13 cellular contexts compared by ENCODE assay signal in the genomic region with DNA sequence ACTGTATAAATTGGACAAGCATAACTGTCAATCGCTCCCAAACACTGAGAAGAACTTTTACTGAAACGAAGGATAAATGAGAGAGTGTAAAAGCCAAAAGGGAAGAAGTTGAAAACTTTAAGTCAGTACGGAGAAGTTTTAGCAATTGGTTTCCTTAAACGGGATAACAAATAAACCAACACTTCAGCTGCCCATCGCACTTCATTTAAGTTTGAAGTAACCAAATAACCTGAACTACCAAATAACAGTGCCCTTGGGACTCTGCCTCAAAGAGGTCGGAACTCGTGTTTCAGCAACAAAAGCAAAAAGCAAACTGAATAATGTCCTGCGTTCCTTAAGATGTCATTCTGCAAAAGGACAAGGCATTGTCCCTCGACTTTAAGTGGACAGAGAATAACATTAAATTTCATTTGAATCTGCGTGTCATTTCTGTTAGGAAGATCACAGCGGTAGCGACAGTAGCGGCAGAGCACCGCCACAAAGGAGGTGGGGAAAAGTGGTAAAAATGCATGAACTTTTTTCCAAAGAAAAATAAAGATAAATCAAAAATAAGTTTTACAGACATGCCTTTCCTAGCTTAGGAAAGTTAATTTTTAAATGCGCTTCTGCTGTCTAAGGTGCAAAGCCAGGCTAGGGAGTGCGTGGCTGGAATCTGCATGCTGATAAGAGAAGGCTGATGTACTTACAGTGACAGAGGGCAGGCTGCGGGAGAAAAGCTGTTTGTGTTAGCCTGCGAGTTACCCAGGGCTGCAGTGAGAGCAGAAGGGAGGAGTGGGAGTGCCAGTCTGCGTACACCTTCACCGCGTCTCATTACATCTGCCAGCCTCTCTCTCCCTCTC.
DNase-seq lines count a peak whose midpoint lies in the region; ATAC-seq and TF ChIP-seq lines count a peak whose summit lies in the region.
"Had no signal": no experiment of that assay in that cellular context is flagged by ENCODE, and none has a peak within 500 bp of the region (broad histone marks: within the 10 kb centered on the region; RNA-seq: fewer than 3 reads in every experiment).

No MANE protein-coding gene starts in this region.

- H3K4me2 ChIP-seq in SK-N-SH = no peak overlapping the region

- H4K20me1 ChIP-seq in SK-N-SH (ENCODE audit: insufficient read depth) = no peaks in the 10 kb centered on the region

- H3K9ac ChIP-seq in SK-N-SH = no peak overlapping the region

- H3K4me1 ChIP-seq in SK-N-SH (ENCODE audit: control insufficient read depth in 1 of 2, insufficient read depth in 2 of 2, low read depth in 1 of 2, low read length in 1 of 2) = peaks cover 0 to 24% of the 10 kb centered on the region in 2 experiments; a peak in 2 of 4 replicates
- peaks cover 16% of the 10 kb centered on the region for H3K4me1 ChIP-seq in HAP-1

- no peak overlapping the region; a peak in 1 of 4 replicates for H3K27ac ChIP-seq in SK-N-SH (ENCODE audit: low read depth in 2 of 2, low read length in 1 of 2)
- H3K27ac ChIP-seq: cardiac muscle cell, skin epidermis had no signal

- no peaks in the 10 kb centered on the region for H3K79me2 ChIP-seq in SK-N-SH (ENCODE audit: insufficient read depth)

- POLR2A ChIA-PET in SK-N-SH (lab: Yijun Ruan, JAX) = interaction anchor here (0.6 kb wide), 3 partner anchors 719 to 1155 kb away, joined by 3 to 5 read pairs (median 3); no protein-coding TSS in a partner anchor

- WGBS in SK-N-SH (ENCODE audit: low lambda C conversion rate) = 33% methylated on average over 21 of the region's 21 CpGs

- H3F3A ChIP-seq in SK-N-SH (replicated peaks; ENCODE audit: insufficient read depth) = no peaks in the 10 kb centered on the region

- DNase-seq in SK-N-SH = peak; percentile 82
- DNase-seq in NCI-H128 (lab: John Stamatoyannopoulos, UW; ENCODE audit: unreplicated experiment) = peak; percentile 44
- DNase-seq in dermis blood vessel endothelial cell = peak; percentile 2
- no peak for DNase-seq in osteocyte (ENCODE audit: extremely low spot score, unreplicated experiment)
- no peak for DNase-seq in sciatic nerve (ENCODE audit: low spot score)
- no peak for DNase-seq in HAP-1 (ENCODE audit: low spot score in 2 of 2)
- DNase-seq: activated CD4-positive, alpha-beta T cell treated with anti-CD3 and anti-CD28 coated beads for 4 hours; Karpas-422; NCI-H446 had no signal

- in situ Hi-C loops in HAP-1 (cut with MboI; ENCODE audit: low sequenced_read_pairs) = loop anchor here (25.0 kb wide), 4 partner anchors 324 to 1274 kb away; no protein-coding TSS in a partner anchor

- H3K9me3 ChIP-seq in SK-N-SH = no peaks in the 10 kb centered on the region
- no peaks in the 10 kb centered on the region for H3K9me3 ChIP-seq in HAP-1

- H3K36me3 ChIP-seq in SK-N-SH (replicated peaks in 1 of 2; ENCODE audit: control insufficient read depth in 1 of 2, insufficient read depth in 2 of 2, low read length in 1 of 2) = no peaks in the 10 kb centered on the region
- H3K36me3 ChIP-seq in HAP-1 (replicated peaks) = no peaks in the 10 kb centered on the region
- H3K36me3 ChIP-seq: cardiac muscle cell had no signal

- H3K4me1 Mint-ChIP-seq in osteocyte (ENCODE audit: unreplicated experiment) = peaks cover 23% of the 10 kb centered on the region

- peaks cover 18% of the 10 kb centered on the region for H3K27me3 Mint-ChIP-seq in osteocyte (ENCODE audit: unreplicated experiment)

- H3K27me3 ChIP-seq in SK-N-SH (ENCODE audit: insufficient read depth) (peaks cover 51% of the 10 kb centered on the region), HAP-1 (ENCODE audit: low read depth) (no peaks in the 10 kb centered on the region; the same call in none of the 2 replicates)

- TF ChIP-seq RAD21 in SK-N-SH (IDR thresholded peaks at IDR 0.05; ENCODE audit: low read length) = no peak

- CTCF ChIA-PET in SK-N-SH (lab: Yijun Ruan, JAX) = interaction anchor here (0.8 to 4.7 kb wide), 8 partner anchors 437 to 1334 kb away, joined by 3 to 40 read pairs (median 4); no protein-coding TSS in a partner anchor

- no peak for ATAC-seq in SK-N-SH treated with all-trans-retinoic acid at 6 μM for 48 hours
- ATAC-seq in sciatic nerve = no peak
- no peak for ATAC-seq in activated CD4-positive, CD25-positive, alpha-beta regulatory T cell treated with anti-CD3 and anti-CD28 coated beads, Interleukin-2, amount 50 U/mL, for 24 hours

- H2AFZ ChIP-seq in SK-N-SH (ENCODE audit: low read depth) = no peak overlapping the region

- peak overlapping the region in 1 of 2 experiments; percentile 54; a peak in 1 of 4 replicates for H3K4me3 ChIP-seq in SK-N-SH (ENCODE audit: low read depth in 2 of 2, low read length in 1 of 2)
- H3K4me3 ChIP-seq in HAP-1 = no peak overlapping the region
- H3K4me3 ChIP-seq: cardiac muscle cell, skin epidermis had no signal

- TF ChIP-seq EP300 in SK-N-SH (IDR thresholded peaks at IDR 0.05; ENCODE audit: borderline replicate concordance in 1 of 2, low read depth in 1 of 2, low read length in 1 of 2) = peak in 1 of 2 experiments; percentile 35; a peak in 1 of 4 replicates

- H3K9me3 Mint-ChIP-seq in osteocyte (ENCODE audit: unreplicated experiment) = no peaks in the 10 kb centered on the region

- intact Hi-C loops in sciatic nerve (cut with DNase I) = loop anchor here (5.0 kb wide), 1 partner anchor 959 kb away; no protein-coding TSS in a partner anchor

- H3K4me3 Mint-ChIP-seq in osteocyte (ENCODE audit: unreplicated experiment) = peak overlapping the region; percentile 36

- H3K27ac Mint-ChIP-seq in osteocyte (ENCODE audit: unreplicated experiment) = no peak overlapping the region

- TF ChIP-seq CTCF in SK-N-SH (IDR thresholded peaks at IDR 0.05) (no peak), osteocyte (IDR thresholded peaks at IDR 0.05) (no peak)

- H3K36me3 Mint-ChIP-seq in osteocyte (ENCODE audit: unreplicated experiment) = no peaks in the 10 kb centered on the region

- H3K9me2 ChIP-seq in SK-N-SH = no peaks in the 10 kb centered on the region

TF ChIP-seq in SK-N-SH, 30 proteins besides CTCF, POLR2A, EP300 and RAD21:
- peak; percentile 65 for TF ChIP-seq GATA2 (CRISPR knock-in tag; IDR thresholded peaks at IDR 0.05)
- TF ChIP-seq RFX5 (IDR thresholded peaks at IDR 0.05; ENCODE audit: low read length) = no peak
- no peak for TF ChIP-seq JUND (IDR thresholded peaks at IDR 0.05)
- TF ChIP-seq TEAD4 (IDR thresholded peaks at IDR 0.05; ENCODE audit: borderline replicate concordance, insufficient read depth) = no peak
- TF ChIP-seq MXI1 (IDR thresholded peaks at IDR 0.05; ENCODE audit: low read depth, low read length) = peak; percentile 56; the same call in 1 of the 2 replicates
- TF ChIP-seq, protein P1, sequence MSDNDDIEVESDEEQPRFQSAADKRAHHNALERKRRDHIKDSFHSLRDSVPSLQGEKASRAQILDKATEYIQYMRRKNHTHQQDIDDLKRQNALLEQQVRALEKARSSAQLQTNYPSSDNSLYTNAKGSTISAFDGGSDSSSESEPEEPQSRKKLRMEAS (IDR thresholded peaks at IDR 0.05; ENCODE audit: low read depth) = no peak
- no peak for TF ChIP-seq ELF1 (IDR thresholded peaks at IDR 0.05)
TF ChIP-seq in SK-N-SH: peak in this region for 2.

TF ChIP-seq in SK-N-SH treated with all-trans-retinoic acid at 6 μM for 48 hours, 23 proteins besides CTCF, POLR2A, EP300 and RAD21 (continues in another document):
- TF ChIP-seq ESRRG (CRISPR knock-in tag; IDR thresholded peaks at IDR 0.05) (no peak), ISL1 (CRISPR knock-in tag; IDR thresholded peaks at IDR 0.05) (no peak), ZFP3 (CRISPR knock-in tag; IDR thresholded peaks at IDR 0.05) (no peak), ZNF8 (CRISPR knock-in tag; IDR thresholded peaks at IDR 0.05) (no peak), RARB (CRISPR knock-in tag; IDR thresholded peaks at IDR 0.05) (no peak), GLIS3 (CRISPR knock-in tag; IDR thresholded peaks at IDR 0.05) (no peak), OSR1 (CRISPR knock-in tag; IDR thresholded peaks at IDR 0.05) (no peak), ZNF565 (CRISPR knock-in tag; conservative IDR thresholded peaks at IDR 0.05; ENCODE audit: low read depth) (no peak), TOX (CRISPR knock-in tag; IDR thresholded peaks at IDR 0.05; ENCODE audit: borderline replicate concordance) (no peak), CSDC2 (CRISPR knock-in tag; IDR thresholded peaks at IDR 0.05) (no peak), ZC3H10 (CRISPR knock-in tag; IDR thresholded peaks at IDR 0.05) (no peak), SNAI2 (CRISPR knock-in tag; IDR thresholded peaks at IDR 0.05) (no peak), PPARA (CRISPR knock-in tag; IDR thresholded peaks at IDR 0.05; ENCODE audit: borderline replicate concordance) (no peak), ZFP30 (CRISPR knock-in tag; IDR thresholded peaks at IDR 0.05) (no peak), ARNTL (CRISPR knock-in tag; IDR thresholded peaks at IDR 0.05; ENCODE audit: borderline replicate concordance, low read depth) (no peak), TCF4 (CRISPR knock-in tag; IDR thresholded peaks at IDR 0.05; ENCODE audit: borderline replicate concordance) (no peak)
- TF ChIP-seq, protein P2, sequence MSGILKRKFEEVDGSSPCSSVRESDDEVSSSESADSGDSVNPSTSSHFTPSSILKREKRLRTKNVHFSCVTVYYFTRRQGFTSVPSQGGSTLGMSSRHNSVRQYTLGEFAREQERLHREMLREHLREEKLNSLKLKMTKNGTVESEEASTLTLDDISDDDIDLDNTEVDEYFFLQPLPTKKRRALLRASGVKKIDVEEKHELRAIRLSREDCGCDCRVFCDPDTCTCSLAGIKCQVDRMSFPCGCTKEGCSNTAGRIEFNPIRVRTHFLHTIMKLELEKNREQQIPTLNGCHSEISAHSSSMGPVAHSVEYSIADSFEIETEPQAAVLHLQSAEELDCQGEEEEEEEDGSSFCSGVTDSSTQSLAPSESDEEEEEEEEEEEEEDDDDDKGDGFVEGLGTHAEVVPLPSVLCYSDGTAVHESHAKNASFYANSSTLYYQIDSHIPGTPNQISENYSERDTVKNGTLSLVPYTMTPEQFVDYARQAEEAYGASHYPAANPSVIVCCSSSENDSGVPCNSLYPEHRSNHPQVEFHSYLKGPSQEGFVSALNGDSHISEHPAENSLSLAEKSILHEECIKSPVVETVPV (CRISPR knock-in tag; IDR thresholded peaks at IDR 0.05) = no peak
- TF ChIP-seq, protein P3, sequence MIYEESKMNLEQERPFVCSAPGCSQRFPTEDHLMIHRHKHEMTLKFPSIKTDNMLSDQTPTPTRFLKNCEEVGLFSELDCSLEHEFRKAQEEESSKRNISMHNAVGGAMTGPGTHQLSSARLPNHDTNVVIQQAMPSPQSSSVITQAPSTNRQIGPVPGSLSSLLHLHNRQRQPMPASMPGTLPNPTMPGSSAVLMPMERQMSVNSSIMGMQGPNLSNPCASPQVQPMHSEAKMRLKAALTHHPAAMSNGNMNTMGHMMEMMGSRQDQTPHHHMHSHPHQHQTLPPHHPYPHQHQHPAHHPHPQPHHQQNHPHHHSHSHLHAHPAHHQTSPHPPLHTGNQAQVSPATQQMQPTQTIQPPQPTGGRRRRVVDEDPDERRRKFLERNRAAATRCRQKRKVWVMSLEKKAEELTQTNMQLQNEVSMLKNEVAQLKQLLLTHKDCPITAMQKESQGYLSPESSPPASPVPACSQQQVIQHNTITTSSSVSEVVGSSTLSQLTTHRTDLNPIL (CRISPR knock-in tag; IDR thresholded peaks at IDR 0.05; ENCODE audit: low read depth) = no peak

Comparison
In these comparisons a context has a peak if more than half of its experiments do, and no peak if none do; other contexts are left out.
1. DNase-seq: peak in SK-N-SH (single experiment), NCI-H128 (single experiment) and dermis blood vessel endothelial cell (single experiment); none in osteocyte (single experiment), sciatic nerve (single experiment) and HAP-1 (0 of 2).